23 cellular contexts compared by ENCODE assay signal in genomic region chr2:28168376-28168775, GRCh38.
"Had no signal": no experiment of that assay in that cellular context is flagged by ENCODE, and none has a peak within 500 bp of the region (broad histone marks: within the 10 kb centered on the region; RNA-seq: fewer than 3 reads in every experiment).

No MANE protein-coding gene starts in this region.

- DNase-seq: activated CD4-positive, alpha-beta T cell treated with anti-CD3 and anti-CD28 coated beads, Interleukin-2, amount 50 U/mL, for 1 hour; activated CD4-positive, CD25-positive, alpha-beta regulatory T cell treated with anti-CD3 and anti-CD28 coated beads, Interleukin-2, amount 50 U/mL, for 72 hours; activated CD8-positive, alpha-beta T cell treated with anti-CD3 and anti-CD28 coated beads for 36 hours; activated naive CD4-positive, alpha-beta T cell; activated T-cell treated with anti-CD3 and anti-CD28 coated beads, Interleukin-2, amount 50 U/mL, for 4 hours; anterior cingulate cortex; cortex of kidney; effector memory CD8-positive, alpha-beta T cell; foreskin keratinocyte; heart right ventricle; midbrain; naive thymus-derived CD8-positive, alpha-beta T cell; nucleus accumbens; psoas muscle; stimulated activated CD4-positive, alpha-beta T cell treated with anti-CD3 and anti-CD28 coated beads, Interleukin-15, amount 100 ng/mL, for 24 hours; stimulated activated CD4-positive, alpha-beta T cell treated with anti-CD3 and anti-CD28 coated beads, Interleukin-2, amount 100 ng/mL, for 24 hours; stimulated activated naive CD4-positive, alpha-beta T cell treated with Interleukin-2 at 50 U/mL for 16 hours; T-helper 2 cell; testis; transverse colon had no signal

- H3K9me3 ChIP-seq: heart right ventricle, psoas muscle, testis, transverse colon had no signal

- H3K4me3 ChIP-seq: heart right ventricle, psoas muscle, testis, transverse colon had no signal

- H3K79me2 ChIP-seq: parathyroid adenoma had no signal

- H3K36me3 ChIP-seq: heart right ventricle, transverse colon had no signal

- ATAC-seq: activated CD8-positive, alpha-beta T cell treated with anti-CD3 and anti-CD28 coated beads for 36 hours; activated naive CD4-positive, alpha-beta T cell treated with anti-CD3 and anti-CD28 coated beads, Interleukin-2, amount 50 U/mL, for 72 hours; activated T-cell treated with anti-CD3 and anti-CD28 coated beads, Interleukin-2, amount 50 U/mL, for 4 hours; activated T-helper 17 cell treated with anti-CD3 and anti-CD28 coated beads, Interleukin-2, amount 50 U/mL, for 72 hours; effector memory CD8-positive, alpha-beta T cell; foreskin keratinocyte; heart right ventricle; naive thymus-derived CD8-positive, alpha-beta T cell; psoas muscle had no signal

- H2AFZ ChIP-seq: parathyroid adenoma had no signal

- H3K27me3 ChIP-seq: foreskin keratinocyte, heart right ventricle, testis, transverse colon had no signal

- H3K27ac ChIP-seq: foreskin keratinocyte, heart right ventricle, parathyroid adenoma, psoas muscle, testis had no signal

- H3K9ac ChIP-seq: parathyroid adenoma had no signal
